In genomic region chr9:130446111-130446861, GRCh38 we compare ENCODE assay signal across 1 cellular context.
A peak's percentile ranks its signal among the peaks of the same experiment; 100 is the strongest.
TF ChIP-seq lines count a peak whose summit lies in the region.

No MANE protein-coding gene starts in this region.

TF ChIP-seq in HepG2, 621 proteins besides CTCF, POLR2A, EP300 and RAD21 (continued from another document):
- TF ChIP-seq ZNF687 (CRISPR knock-in tag; IDR thresholded peaks at IDR 0.05) (peak; percentile 21), ZXDC (CRISPR knock-in tag; IDR thresholded peaks at IDR 0.05) (no peak), CEBPB (IDR thresholded peaks at IDR 0.05; ENCODE audit: borderline replicate concordance, low read depth, low read length) (peak; percentile 91), ZNF275 (CRISPR knock-in tag; IDR thresholded peaks at IDR 0.05; ENCODE audit: borderline replicate concordance) (0 out of 2 replicates have a peak, but pooled peaks have one; percentile 59), CEBPG (CRISPR knock-in tag; IDR thresholded peaks at IDR 0.05) (peak; percentile 86), ZNF652 (CRISPR knock-in tag; IDR thresholded peaks at IDR 0.05; ENCODE audit: borderline replicate concordance, low read depth) (no peak), ZMAT3 (CRISPR knock-in tag; conservative IDR thresholded peaks at IDR 0.05) (0 out of 2 replicates have a peak, but pooled peaks have one; percentile 34), HOXA3 (CRISPR knock-in tag; IDR thresholded peaks at IDR 0.05) (peak; percentile 7; the same call in 1 of the 2 replicates), ZNF770 (CRISPR knock-in tag; IDR thresholded peaks at IDR 0.05) (no peak), ZSCAN29 (CRISPR knock-in tag; conservative IDR thresholded peaks at IDR 0.05) (no peak), ARID4A (CRISPR knock-in tag; IDR thresholded peaks at IDR 0.05; ENCODE audit: borderline replicate concordance) (peak; percentile 21; the same call in 1 of the 2 replicates), ZNF225 (CRISPR knock-in tag; IDR thresholded peaks at IDR 0.05) (no peak), RXRA (CRISPR knock-in tag; IDR thresholded peaks at IDR 0.05) (peak; percentile 14; the same call in 1 of the 2 replicates), ZFY (CRISPR knock-in tag; IDR thresholded peaks at IDR 0.05) (peak; percentile 41; the same call in 1 of the 2 replicates), ZNF788 (CRISPR knock-in tag; IDR thresholded peaks at IDR 0.05; ENCODE audit: borderline replicate concordance) (peak; percentile 40; the same call in 1 of the 2 replicates), DNMT3B (CRISPR knock-in tag; conservative IDR thresholded peaks at IDR 0.05) (no peak), ZNF564 (CRISPR knock-in tag; IDR thresholded peaks at IDR 0.05) (0 out of 2 replicates have a peak, but pooled peaks have one; percentile 16), AGO1 (IDR thresholded peaks at IDR 0.05; ENCODE audit: low read depth, low read length, poor library complexity, severe bottlenecking) (peak; percentile 34), HNF4A (CRISPR knock-in tag; IDR thresholded peaks at IDR 0.05) (peak; percentile 36), ZFX (CRISPR knock-in tag; IDR thresholded peaks at IDR 0.05; ENCODE audit: low read depth) (0 out of 2 replicates have a peak, but pooled peaks have one; percentile 41), ZSCAN31 (CRISPR knock-in tag; IDR thresholded peaks at IDR 0.05; ENCODE audit: low read depth) (no peak), SMAD1 (CRISPR knock-in tag; IDR thresholded peaks at IDR 0.05; ENCODE audit: borderline replicate concordance, low read depth) (0 out of 2 replicates have a peak, but pooled peaks have one; percentile 24), ZNF263 (CRISPR knock-in tag; IDR thresholded peaks at IDR 0.05) (peak; percentile 21; the same call in 1 of the 2 replicates), NCOA1 (CRISPR knock-in tag; IDR thresholded peaks at IDR 0.05) (no peak), ATF2 (CRISPR knock-in tag; IDR thresholded peaks at IDR 0.05) (0 out of 2 replicates have a peak, but pooled peaks have one; percentile 27), UBTF (CRISPR knock-in tag; IDR thresholded peaks at IDR 0.05) (peak; percentile 38; the same call in 1 of the 2 replicates)
